In the genomic region with DNA sequence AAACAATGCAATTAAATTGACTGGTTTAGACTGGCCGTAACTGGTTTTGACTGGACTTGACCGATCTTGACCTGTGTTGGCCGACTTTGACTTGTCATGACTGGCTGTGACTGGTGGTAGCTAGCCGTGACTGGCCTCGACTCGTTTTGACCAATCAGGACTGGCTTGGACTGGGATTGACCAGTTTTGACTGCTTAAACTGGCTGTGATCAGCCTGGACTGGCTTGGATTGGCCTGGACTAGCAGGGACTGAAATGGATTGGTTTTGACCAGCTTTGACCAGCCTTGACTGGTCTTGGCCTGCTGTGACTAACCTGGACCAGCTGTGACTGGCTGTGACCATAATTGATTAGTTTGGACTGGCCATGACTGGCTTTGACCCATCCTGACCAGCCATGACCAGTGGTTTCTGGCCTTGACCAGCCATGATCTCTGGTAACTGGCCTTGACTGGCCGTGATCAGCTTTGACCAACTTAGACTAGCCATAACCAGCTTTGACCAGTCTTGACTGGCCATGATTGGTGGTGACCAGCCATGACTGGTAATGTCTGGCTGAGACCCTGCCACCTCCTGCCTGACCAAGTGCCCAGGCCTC, we compare ENCODE assay signal across 36 cellular contexts. TPM values are rescaled to one million over a fixed set of nuclear protein-coding genes. Genes with fewer than 3 reads are reported as not detected.
"Had no signal": no experiment of that assay in that cellular context is flagged by ENCODE, and none has a peak within 500 bp of the region (broad histone marks: within the 10 kb centered on the region; RNA-seq: fewer than 3 reads in every experiment).

No MANE protein-coding gene starts in this region.

- H3K27me3 ChIP-seq: colonic mucosa, gastroesophageal sphincter, hepatocyte, left lung, ovary, spleen, testis, tibial nerve, upper lobe of left lung had no signal

- H3K27me3 Mint-ChIP-seq: dendritic cell treated with granulocyte-macrophage colony-stimulating factor and Interleukin-4, amounts not matched to agents 40 ng/mL and 50 ng/mL, for 4 days; naive thymus-derived CD8-positive, alpha-beta T cell; stimulated activated memory B cell treated with anti-CD40 and anti-IgM and Interleukin-4, amounts not matched to agents 10 μg/mL and 1 μg/mL and 100 μg/mL, for 72 hours had no signal

- H3K4me2 ChIP-seq: hepatocyte had no signal

- ATAC-seq: esophagus mucosa; gastroesophageal sphincter; heart left ventricle; left cardiac atrium; left lung; naive thymus-derived CD8-positive, alpha-beta T cell; psoas muscle; right cardiac atrium; stimulated activated memory B cell treated with anti-CD40 and anti-IgM and Interleukin-4, amounts not matched to agents 10 μg/mL and 1 μg/mL and 100 μg/mL, for 72 hours; stimulated activated naive CD8-positive, alpha-beta T cell treated with anti-CD3 and anti-CD28 coated beads, Interleukin-15, Interleukin-2, amounts not matched to agents 100 U/mL and 50 U/mL, for 24 hours had no signal

- H2AFZ ChIP-seq: hepatocyte had no signal

- H3K27ac ChIP-seq: colonic mucosa, epithelial cell of prostate, gastroesophageal sphincter, hepatocyte, left lung, ovary, psoas muscle, skin epidermis, testis, tibial nerve, upper lobe of left lung had no signal

- DNase-seq: colonic mucosa; effector CD8-positive, alpha-beta T cell; endodermal cell; foreskin fibroblast; heart left ventricle; kidney; left cardiac atrium; left lung; mesenchymal stem cell; midbrain; naive thymus-derived CD8-positive, alpha-beta T cell; occipital lobe; ovary; posterior cingulate gyrus; psoas muscle; right cardiac atrium; spleen; stimulated activated CD4-positive, alpha-beta T cell treated with anti-CD3 and anti-CD28 coated beads, Interleukin-4, amount 100 ng/mL, for 4 hours; stimulated activated naive CD8-positive, alpha-beta T cell treated with anti-CD3 and anti-CD28 coated beads, Interleukin-15, Interleukin-2, amounts not matched to agents 100 U/mL and 50 U/mL, for 24 hours; substantia nigra; testis; upper lobe of left lung had no signal

- H3K4me1 ChIP-seq: colonic mucosa, gastroesophageal sphincter, left lung, psoas muscle, spleen, testis, tibial nerve, upper lobe of left lung had no signal

- H3K36me3 ChIP-seq: colonic mucosa, left lung, ovary had no signal

- H3K4me3 ChIP-seq: colonic mucosa, gastroesophageal sphincter, heart left ventricle, hepatocyte, left lung, ovary, psoas muscle, skin epidermis, spleen, testis, tibial nerve, upper lobe of left lung had no signal

- H3K4me3 Mint-ChIP-seq: dendritic cell treated with granulocyte-macrophage colony-stimulating factor and Interleukin-4, amounts not matched to agents 40 ng/mL and 50 ng/mL, for 4 days; endodermal cell; naive thymus-derived CD8-positive, alpha-beta T cell; stimulated activated memory B cell treated with anti-CD40 and anti-IgM and Interleukin-4, amounts not matched to agents 10 μg/mL and 1 μg/mL and 100 μg/mL, for 72 hours had no signal

- H3K9me3 Mint-ChIP-seq: dendritic cell treated with granulocyte-macrophage colony-stimulating factor and Interleukin-4, amounts not matched to agents 40 ng/mL and 50 ng/mL, for 4 days; naive thymus-derived CD8-positive, alpha-beta T cell; stimulated activated memory B cell treated with anti-CD40 and anti-IgM and Interleukin-4, amounts not matched to agents 10 μg/mL and 1 μg/mL and 100 μg/mL, for 72 hours had no signal

- H3K27ac Mint-ChIP-seq: dendritic cell treated with granulocyte-macrophage colony-stimulating factor and Interleukin-4, amounts not matched to agents 40 ng/mL and 50 ng/mL, for 4 days; endodermal cell; stimulated activated memory B cell treated with anti-CD40 and anti-IgM and Interleukin-4, amounts not matched to agents 10 μg/mL and 1 μg/mL and 100 μg/mL, for 72 hours had no signal

- FAIRE-seq: kidney, urothelium cell line had no signal

- H3K79me2 ChIP-seq: hepatocyte had no signal

RNA-seq across cellular contexts. Expression of a gene that starts 26.0 kb away (rescaled TPM):
- total RNA-seq: hepatocyte had no signal

RNA-seq across cellular contexts. Expression of a gene that starts 51.9 kb away (rescaled TPM):
- total RNA-seq: endodermal cell; gastroesophageal sphincter; heart left ventricle; left cardiac atrium; lower leg skin; lung microvascular endothelial cell; myocyte; naive thymus-derived CD8-positive, alpha-beta T cell; occipital lobe; ovary; psoas muscle; renal cortical epithelial cell; right cardiac atrium; spleen; testis; tibial nerve had no signal
- polyA plus RNA-seq: heart left ventricle; hepatocyte; naive thymus-derived CD8-positive, alpha-beta T cell; neural cell; ovary; psoas muscle; right cardiac atrium; spleen had no signal
